ENCODE assay signal across 2 cellular contexts in the genomic region with DNA sequence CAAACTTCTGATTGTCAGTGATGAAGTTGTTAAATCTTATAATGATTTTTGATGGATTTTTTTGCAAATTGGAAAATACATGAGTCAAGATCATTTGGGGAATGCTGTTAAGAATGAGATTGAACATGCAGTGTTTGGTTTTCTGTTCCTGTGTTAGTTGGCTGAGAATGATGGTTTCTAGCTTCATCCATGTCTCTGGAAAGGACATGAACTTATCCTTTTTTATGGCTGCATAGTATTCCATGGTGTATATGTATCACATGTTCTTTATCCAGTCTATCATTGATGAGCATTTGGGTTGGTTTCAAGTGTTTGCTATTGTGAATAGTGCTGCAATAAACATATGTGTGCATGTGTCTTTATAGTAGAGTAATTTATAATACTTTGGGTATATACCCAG.
TF ChIP-seq lines count a peak whose summit lies in the region.

No MANE protein-coding gene starts in this region.

TF ChIP-seq in HEK293, 187 proteins besides CTCF, POLR2A, EP300 and RAD21:
- TF ChIP-seq ZNF146 (tag by site-specific recombination; IDR thresholded peaks at IDR 0.05): peak; percentile 70

TF ChIP-seq in K562, 482 proteins besides CTCF, POLR2A, EP300 and RAD21:
- TF ChIP-seq BCOR (IDR thresholded peaks at IDR 0.05) (peak; percentile 66), ZNF146 (CRISPR knock-in tag; IDR thresholded peaks at IDR 0.05; ENCODE audit: unreplicated experiment) (peak; percentile 93), RBM25 (IDR thresholded peaks at IDR 0.05; ENCODE audit: low read depth, low read length, severe bottlenecking) (peak; percentile 44), KDM1A (IDR thresholded peaks at IDR 0.05) (peak in 1 of 2 experiments; percentile 24; a peak in 1 of 4 replicates), ADNP (tag; IDR thresholded peaks at IDR 0.05) (peak; percentile 53; the same call in 1 of the 2 replicates)
TF ChIP-seq in K562: peak in this region for 5; not testable (repeated sequence) for 477.
